Comparison of ENCODE assay signal across 25 cellular contexts in genomic region chr1:37070126-37070525, GRCh38.
"Had no signal": no experiment of that assay in that cellular context is flagged by ENCODE, and none has a peak within 500 bp of the region (broad histone marks: within the 10 kb centered on the region; RNA-seq: fewer than 3 reads in every experiment).

No MANE protein-coding gene starts in this region.

- ATAC-seq: activated CD4-positive, alpha-beta T cell treated with anti-CD3 and anti-CD28 coated beads for 36 hours; activated CD8-positive, alpha-beta memory T cell treated with anti-CD3 and anti-CD28 coated beads, Interleukin-2, amount 10 ng/mL, durations not matched to agents 7 days and 5 days; activated CD8-positive, alpha-beta T cell treated with anti-CD3 and anti-CD28 coated beads, Interleukin-2, amount 10 ng/mL, durations not matched to agents 7 days and 5 days; activated naive CD4-positive, alpha-beta T cell treated with anti-CD3 and anti-CD28 coated beads, Interleukin-2, amount 50 U/mL, for 72 hours; heart left ventricle; T-helper 17 cell had no signal

- DNase-seq: activated CD4-positive, alpha-beta memory T cell treated with anti-CD3 and anti-CD28 coated beads for 36 hours; activated CD4-positive, alpha-beta T cell treated with anti-CD3 and anti-CD28 coated beads for 36 hours; activated CD4-positive, alpha-beta T cell treated with anti-CD3 and anti-CD28 coated beads, Interleukin-2, amount 10 ng/mL, durations not matched to agents 24 days and 14 days; activated CD4-positive, CD25-positive, alpha-beta regulatory T cell; activated CD4-positive, CD25-positive, alpha-beta regulatory T cell treated with anti-CD3 and anti-CD28 coated beads, Interleukin-2, amount 50 U/mL, for 72 hours; activated CD8-positive, alpha-beta memory T cell treated with anti-CD3 and anti-CD28 coated beads, Interleukin-2, amount 10 ng/mL, durations not matched to agents 7 days and 5 days; activated CD8-positive, alpha-beta memory T cell treated with anti-CD3 and anti-CD28 coated beads, Interleukin-2, amount 50 U/mL, for 4 hours; activated CD8-positive, alpha-beta T cell treated with anti-CD3 and anti-CD28 coated beads, Interleukin-2, amount 10 ng/mL, durations not matched to agents 7 days and 5 days; activated gamma-delta T cell; activated naive CD4-positive, alpha-beta T cell; activated naive CD4-positive, alpha-beta T cell treated with anti-CD3 and anti-CD28 coated beads, Interleukin-2, amount 10 ng/mL, durations not matched to agents 7 days and 5 days; activated naive CD8-positive, alpha-beta T cell treated with anti-CD3 and anti-CD28 coated beads, Interleukin-2, amount 10 ng/mL, durations not matched to agents 7 days and 5 days; activated T-cell treated with anti-CD3 and anti-CD28 coated beads, Interleukin-2, amount 50 U/mL, for 1 hour; activated T-cell treated with anti-CD3 and anti-CD28 coated beads, Interleukin-2, amount 50 U/mL, for 48 hours; brain microvascular endothelial cell; caudate nucleus; cortex of kidney; dermis blood vessel endothelial cell; effector CD8-positive, alpha-beta T cell; foreskin fibroblast; heart left ventricle; T-helper 1 cell; T-helper 17 cell; T1000 had no signal
